ENCODE assay signal across 14 cellular contexts in the genomic region with DNA sequence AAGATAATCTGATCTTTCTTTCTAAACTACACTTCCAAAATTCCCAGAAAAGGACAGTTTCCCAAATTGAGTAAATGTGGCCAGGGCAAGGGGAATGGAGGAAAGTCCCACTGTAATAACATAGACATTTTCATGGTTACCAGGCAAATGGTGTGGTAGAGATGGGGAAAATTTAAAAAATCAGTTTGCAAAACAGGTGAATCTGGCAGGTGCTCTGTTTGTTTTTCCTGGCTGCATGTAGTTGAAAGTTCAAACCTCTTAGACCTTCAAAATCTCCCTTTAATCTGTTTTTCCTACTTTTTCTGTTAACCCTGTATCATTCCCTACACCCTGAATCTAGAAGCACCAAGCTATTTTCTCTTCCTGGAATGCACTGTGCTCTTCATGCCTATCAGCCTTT. TPM values are rescaled to one million over a fixed set of nuclear protein-coding genes. Genes with fewer than 3 reads are reported as not detected.
DNase-seq lines count a peak whose midpoint lies in the region; ATAC-seq and TF ChIP-seq lines count a peak whose summit lies in the region.
"Had no signal": no experiment of that assay in that cellular context is flagged by ENCODE, and none has a peak within 500 bp of the region (broad histone marks: within the 10 kb centered on the region; RNA-seq: fewer than 3 reads in every experiment).

No MANE protein-coding gene starts in this region.

- H3K9me2 ChIP-seq in HCT116 (ENCODE audit: insufficient read depth) (no peaks in the 10 kb centered on the region), OCI-LY7 (ENCODE audit: insufficient read depth, low read length) (no peaks in the 10 kb centered on the region)

- H3K79me2 ChIP-seq in HCT116 (ENCODE audit: insufficient read depth, low read length) (no peaks in the 10 kb centered on the region; the same call in 1 of the 2 replicates), OCI-LY7 (ENCODE audit: insufficient read depth, low read depth, low read length) (peaks cover 9% of the 10 kb centered on the region; the same call in 1 of the 2 replicates)

- H3K23ac ChIP-seq in neuronal stem cell (ENCODE audit: low read depth, low read length, poor library complexity), result no peak overlapping the region

- ATAC-seq in HCT116, result no peak

- H3K27me3 ChIP-seq in HCT116 (ENCODE audit: insufficient read depth, low read length) (no peaks in the 10 kb centered on the region), neuronal stem cell (ENCODE audit: control insufficient read depth in 3 of 3, insufficient read depth in 3 of 3, low read depth in 1 of 3, low read length in 3 of 3) (peaks cover 0 to 15% (median 0%) of the 10 kb centered on the region in 3 experiments)

- H3K9ac ChIP-seq in HCT116 (ENCODE audit: low read length) (no peak overlapping the region), neuronal stem cell (ENCODE audit: low read depth, low read length, poor library complexity) (no peak overlapping the region)

- no peak overlapping the region for H3K4me3 ChIP-seq in HCT116 (replicated peaks in 1 of 2; ENCODE audit: low read depth in 1 of 2, low read length in 2 of 2)
- H3K4me3 ChIP-seq in OCI-LY7 (ENCODE audit: low read depth, low read length, poor library complexity, severe bottlenecking), result no peak overlapping the region
- H3K4me3 ChIP-seq in neuronal stem cell (ENCODE audit: low read length in 2 of 2), result no peak overlapping the region

- H3K4me1 ChIP-seq in HCT116 (ENCODE audit: control insufficient read depth in 1 of 2, insufficient read depth in 2 of 2, low read length in 2 of 2) (peaks cover 8 to 12% of the 10 kb centered on the region in 2 experiments), OCI-LY7 (ENCODE audit: insufficient read depth, low read length, poor library complexity, severe bottlenecking) (peaks cover 14% of the 10 kb centered on the region), neuronal stem cell (ENCODE audit: control insufficient read depth in 2 of 2, insufficient read depth in 1 of 2, low read depth in 1 of 2, low read length in 2 of 2) (peaks cover 2% of the 10 kb centered on the region in 2 donors)

- RAD21 ChIA-PET in HCT116 (lab: Charles Lee; ENCODE audit: low non-redundant PET in 1 of 2, low total read pairs in 2 of 2, uncharacterized antibody in 2 of 2, unreplicated experiment in 2 of 2), result no interaction called here

- H3K9me3 ChIP-seq in HCT116 (ENCODE audit: control insufficient read depth in 1 of 2, insufficient read depth in 1 of 2, low read depth in 1 of 2, low read length in 2 of 2), result no peaks in the 10 kb centered on the region
- H3K9me3 ChIP-seq in OCI-LY7 (ENCODE audit: low read length), result no peaks in the 10 kb centered on the region
- no peaks in the 10 kb centered on the region for H3K9me3 ChIP-seq in neuronal stem cell (replicated peaks in 1 of 2; ENCODE audit: control insufficient read depth in 2 of 2, insufficient read depth in 1 of 2, low read depth in 1 of 2, low read length in 2 of 2)
- H3K9me3 ChIP-seq: Caco-2 had no signal

- no peak overlapping the region for H2BK5ac ChIP-seq in neuronal stem cell (ENCODE audit: low read length)

- H2BK15ac ChIP-seq in neuronal stem cell (ENCODE audit: low read length), result no peak overlapping the region

- no peak overlapping the region for H4K8ac ChIP-seq in neuronal stem cell (ENCODE audit: low read depth, low read length)

- CTCF ChIA-PET in HCT116 (lab: Charles Lee) (no interaction called here), OCI-LY7 (lab: Charles Lee; ENCODE audit: unreplicated experiment) (no interaction called here)

- H2AFZ ChIP-seq in HCT116 (ENCODE audit: low read depth, low read length, poor library complexity, severe bottlenecking) (peak overlapping the region; percentile 98), OCI-LY7 (ENCODE audit: low read length) (peak overlapping the region; percentile 100; the same call in 1 of the 2 replicates), neuronal stem cell (ENCODE audit: low read length) (peak overlapping the region; percentile 4)

- no peak for TF ChIP-seq RAD21 in HCT116 (IDR thresholded peaks at IDR 0.05; ENCODE audit: low read depth)

- no peak overlapping the region for H3K4ac ChIP-seq in neuronal stem cell (ENCODE audit: low read length)

- H2BK12ac ChIP-seq in neuronal stem cell (ENCODE audit: low read length), result no peak overlapping the region

- no peak overlapping the region for H3K14ac ChIP-seq in neuronal stem cell (ENCODE audit: low read length)

- BruUV-seq in HCT116 (replicated peaks; lab: Mats Ljungman, UMichigan) (no TSS peak), OCI-LY7 (replicated peaks; lab: Mats Ljungman, UMichigan) (no TSS peak)

- H3K79me1 ChIP-seq in neuronal stem cell (ENCODE audit: low read depth, low read length), result peaks cover 5% of the 10 kb centered on the region

- TF ChIP-seq POLR2A in HCT116 (IDR thresholded peaks at IDR 0.05; ENCODE audit: borderline replicate concordance, extremely low read depth, insufficient read depth, insufficient read length), result no peak

- no peak overlapping the region for H2BK120ac ChIP-seq in neuronal stem cell (ENCODE audit: low read depth, low read length)

- no peak overlapping the region for H2AK5ac ChIP-seq in neuronal stem cell (ENCODE audit: low read depth, low read length)

- no peaks in the 10 kb centered on the region for H4K20me1 ChIP-seq in HCT116 (ENCODE audit: insufficient read depth)
- H4K20me1 ChIP-seq in OCI-LY7 (ENCODE audit: insufficient read depth, low read length), result no peaks in the 10 kb centered on the region

- intact Hi-C loops in HCT116 (cut with micrococcal nuclease), result no loop called here
- intact Hi-C loops in OCI-LY7 (cut with micrococcal nuclease; ENCODE audit: unreplicated experiment), result no loop called here

- no peak overlapping the region for H3K4me2 ChIP-seq in HCT116 (ENCODE audit: low read length)
- H3K4me2 ChIP-seq in OCI-LY7 (ENCODE audit: low read length), result no peak overlapping the region
- H3K4me2 ChIP-seq in neuronal stem cell (ENCODE audit: insufficient read depth, low read length, poor library complexity, severe bottlenecking), result no peak overlapping the region

- POLR2A ChIA-PET in HCT116 (lab: Charles Lee) (no interaction called here), OCI-LY7 (lab: Charles Lee) (interaction anchor here (0.6 to 1.1 kb wide), 3 partner anchors 99 to 165 kb away, joined by 3 to 5 read pairs (median 4); no protein-coding TSS in a partner anchor)

- H3K27ac ChIP-seq in HCT116 (ENCODE audit: low read depth, low read length) (no peak overlapping the region), OCI-LY7 (ENCODE audit: low read depth, low read length, poor library complexity, severe bottlenecking) (no peak overlapping the region), neuronal stem cell (replicated peaks; ENCODE audit: low read length) (no peak overlapping the region)
- H3K27ac ChIP-seq: C4-2B had no signal

- H3K36me3 ChIP-seq in HCT116 (ENCODE audit: control insufficient read depth in 1 of 2, insufficient read depth in 2 of 2, low read length in 2 of 2) (no peaks in the 10 kb centered on the region), OCI-LY7 (ENCODE audit: insufficient read depth, low read length) (no peaks in the 10 kb centered on the region), neuronal stem cell (replicated peaks in 1 of 2; ENCODE audit: control insufficient read depth in 2 of 2, insufficient read depth in 2 of 2, low read length in 2 of 2) (no peaks in the 10 kb centered on the region)

- no peak for DNase-seq in HCT116 (ENCODE audit: low read depth, low spot score)
- no peak for DNase-seq in OCI-LY7 (ENCODE audit: low spot score)
- no peak for DNase-seq in neuronal stem cell (ENCODE audit: low spot score)
- no peak for DNase-seq in mucosa of gallbladder (ENCODE audit: low spot score)
- DNase-seq in activated T-cell treated with anti-CD3 and anti-CD28 coated beads for 4 hours, result no peak
- no peak for DNase-seq in UCSD-AML1 (lab: John Stamatoyannopoulos, UW; ENCODE audit: unreplicated experiment)
- DNase-seq: ACHN; AML-193; Caco-2; CD4-positive, alpha-beta T cell; DMS79; GF-D8; H9 had no signal

- TF ChIP-seq CTCF in HCT116 (IDR thresholded peaks at IDR 0.05 in 2 of 3, conservative IDR thresholded peaks at IDR 0.05 in 1 of 3; ENCODE audit: borderline replicate concordance in 1 of 3, insufficient read depth in 1 of 3, low read depth in 2 of 3, low read length in 2 of 3) (no peak), OCI-LY7 (conservative IDR thresholded peaks at IDR 0.05; ENCODE audit: low read length) (no peak)

- H4K91ac ChIP-seq in neuronal stem cell (ENCODE audit: low read depth, low read length, poor library complexity), result no peak overlapping the region

- H3K18ac ChIP-seq in neuronal stem cell (ENCODE audit: low read length), result no peak overlapping the region

TF ChIP-seq in HCT116, 20 proteins besides CTCF, POLR2A, EP300 and RAD21 (continues in another document):
- TF ChIP-seq POLR2AphosphoS5 (IDR thresholded peaks at IDR 0.05; ENCODE audit: low read depth, low read length) (no peak), JUND (IDR thresholded peaks at IDR 0.05) (no peak), SP1 (IDR thresholded peaks at IDR 0.05; ENCODE audit: low read depth) (no peak)
- TF ChIP-seq, protein P1, sequence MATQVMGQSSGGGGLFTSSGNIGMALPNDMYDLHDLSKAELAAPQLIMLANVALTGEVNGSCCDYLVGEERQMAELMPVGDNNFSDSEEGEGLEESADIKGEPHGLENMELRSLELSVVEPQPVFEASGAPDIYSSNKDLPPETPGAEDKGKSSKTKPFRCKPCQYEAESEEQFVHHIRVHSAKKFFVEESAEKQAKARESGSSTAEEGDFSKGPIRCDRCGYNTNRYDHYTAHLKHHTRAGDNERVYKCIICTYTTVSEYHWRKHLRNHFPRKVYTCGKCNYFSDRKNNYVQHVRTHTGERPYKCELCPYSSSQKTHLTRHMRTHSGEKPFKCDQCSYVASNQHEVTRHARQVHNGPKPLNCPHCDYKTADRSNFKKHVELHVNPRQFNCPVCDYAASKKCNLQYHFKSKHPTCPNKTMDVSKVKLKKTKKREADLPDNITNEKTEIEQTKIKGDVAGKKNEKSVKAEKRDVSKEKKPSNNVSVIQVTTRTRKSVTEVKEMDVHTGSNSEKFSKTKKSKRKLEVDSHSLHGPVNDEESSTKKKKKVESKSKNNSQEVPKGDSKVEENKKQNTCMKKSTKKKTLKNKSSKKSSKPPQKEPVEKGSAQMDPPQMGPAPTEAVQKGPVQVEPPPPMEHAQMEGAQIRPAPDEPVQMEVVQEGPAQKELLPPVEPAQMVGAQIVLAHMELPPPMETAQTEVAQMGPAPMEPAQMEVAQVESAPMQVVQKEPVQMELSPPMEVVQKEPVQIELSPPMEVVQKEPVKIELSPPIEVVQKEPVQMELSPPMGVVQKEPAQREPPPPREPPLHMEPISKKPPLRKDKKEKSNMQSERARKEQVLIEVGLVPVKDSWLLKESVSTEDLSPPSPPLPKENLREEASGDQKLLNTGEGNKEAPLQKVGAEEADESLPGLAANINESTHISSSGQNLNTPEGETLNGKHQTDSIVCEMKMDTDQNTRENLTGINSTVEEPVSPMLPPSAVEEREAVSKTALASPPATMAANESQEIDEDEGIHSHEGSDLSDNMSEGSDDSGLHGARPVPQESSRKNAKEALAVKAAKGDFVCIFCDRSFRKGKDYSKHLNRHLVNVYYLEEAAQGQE (IDR thresholded peaks at IDR 0.05; ENCODE audit: low read depth), result no peak

RNA-seq across cellular contexts. Expression of gene BCKDHB, which starts 2.0 kb away (rescaled TPM):
- total RNA-seq in HCT116 (2021; ENCODE audit: unreplicated experiment) (11.2 TPM), OCI-LY7 (2022) (25.7 and 31.7 TPM in 2 replicates), mucosa of gallbladder (20.9 TPM)
- polyA plus RNA-seq in HCT116 (2012), result 3.1 and 3.3 TPM in 2 replicates
- total RNA-seq in OCI-LY7 (2014; rRNA removed; shearing (Covaris generic)), result 25.0 and 30.3 TPM in 2 replicates
- 16.4 TPM for polyA plus RNA-seq in neuronal stem cell (2013, experiment 1 of 2)
- polyA plus RNA-seq in neuronal stem cell (2013, experiment 2 of 2), result 16.4 TPM

Comparison
In these comparisons a context has a peak if more than half of its experiments do, and no peak if none do; other contexts are left out.
1. H2AFZ ChIP-seq: peak in every context shown above with its lines; median percentile 100 in OCI-LY7; 98 in HCT116; 4 in neuronal stem cell.